ENCODE assay signal across 31 cellular contexts in the genomic region with DNA sequence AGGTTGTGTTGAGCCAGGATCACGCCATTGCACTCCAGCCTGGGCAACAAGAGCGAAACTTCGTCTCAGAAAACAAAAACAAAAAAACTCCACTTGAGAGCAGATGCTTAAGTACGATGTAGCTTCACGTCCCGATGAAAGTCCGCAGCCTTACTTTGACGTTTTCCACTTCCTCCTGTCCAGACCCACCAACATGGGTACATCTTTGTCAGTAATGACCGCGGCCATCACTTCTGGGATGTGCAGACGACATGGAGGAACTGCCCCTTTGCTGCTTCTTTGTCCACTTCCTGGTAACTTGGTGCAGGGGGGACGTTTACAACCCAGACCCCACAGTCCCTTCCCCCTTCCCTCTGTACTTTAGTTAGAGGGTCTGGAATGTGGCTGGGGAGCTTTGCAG. TPM values are rescaled to one million over a fixed set of nuclear protein-coding genes. Genes with fewer than 3 reads are reported as not detected.
"Had no signal": no experiment of that assay in that cellular context is flagged by ENCODE, and none has a peak within 500 bp of the region (broad histone marks: within the 10 kb centered on the region; RNA-seq: fewer than 3 reads in every experiment).

No MANE protein-coding gene starts in this region.

- H3K9me3 Mint-ChIP-seq: activated B cell treated with CpG ODN at 0.5 μM for 24 hours; activated CD4-positive, alpha-beta memory T cell treated with anti-CD3 and anti-CD28 coated beads, Interleukin-2, amount 10 ng/mL, durations not matched to agents 7 days and 5 days; activated naive CD8-positive, alpha-beta T cell treated with anti-CD3 and anti-CD28 coated beads, Interleukin-2, amount 50 U/mL, for 24 hours; natural killer cell; stimulated activated naive CD8-positive, alpha-beta T cell treated with anti-CD3 and anti-CD28 coated beads, Interleukin-15, amount 100 ng/mL, for 72 hours had no signal

- H3K36me3 ChIP-seq: cardiac muscle cell, left lung, suprapubic skin, tibial nerve had no signal

- H3K27ac Mint-ChIP-seq: activated B cell treated with CpG ODN at 0.5 μM for 24 hours; activated CD4-positive, alpha-beta memory T cell treated with anti-CD3 and anti-CD28 coated beads, Interleukin-2, amount 10 ng/mL, durations not matched to agents 7 days and 5 days; activated CD8-positive, alpha-beta memory T cell treated with anti-CD3 and anti-CD28 coated beads, Interleukin-2, amount 10 ng/mL, durations not matched to agents 7 days and 5 days; activated naive CD8-positive, alpha-beta T cell treated with anti-CD3 and anti-CD28 coated beads, Interleukin-2, amount 50 U/mL, for 24 hours; dendritic cell treated with granulocyte-macrophage colony-stimulating factor and Interleukin-4, amounts not matched to agents 40 ng/mL and 50 ng/mL, for 4 days; immature natural killer cell; natural killer cell; stimulated activated effector memory CD8-positive, alpha-beta T cell treated with anti-CD3 and anti-CD28 coated beads, Interleukin-12 subunit alpha, Interleukin-12 subunit beta, amount 100 ng/mL, for 72 hours; stimulated activated naive CD8-positive, alpha-beta T cell treated with anti-CD3 and anti-CD28 coated beads, Interleukin-15, amount 100 ng/mL, for 72 hours had no signal

- H3K4me3 ChIP-seq: cardiac muscle cell, left lung, lung, suprapubic skin, tibial nerve had no signal

- H3K79me2 ChIP-seq: parathyroid adenoma had no signal

- H3K9ac ChIP-seq: parathyroid adenoma had no signal

- H3K36me3 Mint-ChIP-seq: activated CD8-positive, alpha-beta memory T cell treated with anti-CD3 and anti-CD28 coated beads, Interleukin-2, amount 10 ng/mL, durations not matched to agents 7 days and 5 days; immature natural killer cell; natural killer cell; stimulated activated effector memory CD8-positive, alpha-beta T cell treated with anti-CD3 and anti-CD28 coated beads, Interleukin-12 subunit alpha, Interleukin-12 subunit beta, amount 100 ng/mL, for 72 hours had no signal

- H3K4me3 Mint-ChIP-seq: activated B cell treated with CpG ODN at 0.5 μM for 24 hours; activated CD4-positive, alpha-beta memory T cell treated with anti-CD3 and anti-CD28 coated beads, Interleukin-2, amount 10 ng/mL, durations not matched to agents 7 days and 5 days; activated CD8-positive, alpha-beta memory T cell treated with anti-CD3 and anti-CD28 coated beads, Interleukin-2, amount 10 ng/mL, durations not matched to agents 7 days and 5 days; activated naive CD8-positive, alpha-beta T cell treated with anti-CD3 and anti-CD28 coated beads, Interleukin-2, amount 50 U/mL, for 24 hours; dendritic cell treated with granulocyte-macrophage colony-stimulating factor and Interleukin-4, amounts not matched to agents 40 ng/mL and 50 ng/mL, for 4 days; immature natural killer cell; natural killer cell; stimulated activated effector memory CD8-positive, alpha-beta T cell treated with anti-CD3 and anti-CD28 coated beads, Interleukin-12 subunit alpha, Interleukin-12 subunit beta, amount 100 ng/mL, for 72 hours; stimulated activated naive CD8-positive, alpha-beta T cell treated with anti-CD3 and anti-CD28 coated beads, Interleukin-15, amount 100 ng/mL, for 72 hours had no signal

- H3K4me1 ChIP-seq: foreskin keratinocyte, left lung, parathyroid adenoma had no signal

- DNase-seq: activated B cell treated with CpG ODN at 0.5 μM for 24 hours; activated CD4-positive, alpha-beta memory T cell treated with anti-CD3 and anti-CD28 coated beads, Interleukin-2, amount 10 ng/mL, durations not matched to agents 7 days and 5 days; activated CD4-positive, alpha-beta T cell treated with anti-CD3 and anti-CD28 coated beads for 48 hours; activated CD8-positive, alpha-beta memory T cell treated with anti-CD3 and anti-CD28 coated beads, Interleukin-2, amount 10 ng/mL, durations not matched to agents 7 days and 5 days; activated effector memory CD4-positive, alpha-beta T cell treated with anti-CD3 and anti-CD28 coated beads, Interleukin-2, amount 50 U/mL, for 16 hours; activated naive CD4-positive, alpha-beta T cell treated with anti-CD3 and anti-CD28 coated beads, Interleukin-2, amount 50 U/mL, for 16 hours; activated naive CD8-positive, alpha-beta T cell treated with anti-CD3 and anti-CD28 coated beads, Interleukin-2, amount 50 U/mL, for 24 hours; activated T-cell treated with anti-CD3 and anti-CD28 coated beads for 4 hours; effector CD4-positive, alpha-beta T cell; erythroblast; foreskin keratinocyte; immature natural killer cell; left lung; midbrain; natural killer cell; nucleus accumbens; right cardiac atrium; stimulated activated CD4-positive, alpha-beta T cell treated with anti-CD3 and anti-CD28 coated beads, Interleukin-1b, Interleukin-23, amount 100 ng/mL, for 48 hours; stimulated activated naive CD8-positive, alpha-beta T cell treated with anti-CD3 and anti-CD28 coated beads, Interleukin-15, amount 100 ng/mL, for 72 hours; T1000 had no signal

- FAIRE-seq: urothelium cell line had no signal

- ATAC-seq: activated CD8-positive, alpha-beta memory T cell treated with anti-CD3 and anti-CD28 coated beads, Interleukin-2, amount 10 ng/mL, durations not matched to agents 7 days and 5 days; activated naive CD8-positive, alpha-beta T cell treated with anti-CD3 and anti-CD28 coated beads, Interleukin-2, amount 50 U/mL, for 24 hours; foreskin keratinocyte; natural killer cell; right cardiac atrium; stimulated activated effector memory CD8-positive, alpha-beta T cell treated with anti-CD3 and anti-CD28 coated beads, Interleukin-12 subunit alpha, Interleukin-12 subunit beta, amount 100 ng/mL, for 72 hours; stimulated activated naive CD8-positive, alpha-beta T cell treated with anti-CD3 and anti-CD28 coated beads, Interleukin-15, amount 100 ng/mL, for 72 hours had no signal

- H3K4me1 Mint-ChIP-seq: activated B cell treated with CpG ODN at 0.5 μM for 24 hours; activated CD8-positive, alpha-beta memory T cell treated with anti-CD3 and anti-CD28 coated beads, Interleukin-2, amount 10 ng/mL, durations not matched to agents 7 days and 5 days; activated naive CD8-positive, alpha-beta T cell treated with anti-CD3 and anti-CD28 coated beads, Interleukin-2, amount 50 U/mL, for 24 hours; immature natural killer cell; natural killer cell; stimulated activated effector memory CD8-positive, alpha-beta T cell treated with anti-CD3 and anti-CD28 coated beads, Interleukin-12 subunit alpha, Interleukin-12 subunit beta, amount 100 ng/mL, for 72 hours; stimulated activated naive CD8-positive, alpha-beta T cell treated with anti-CD3 and anti-CD28 coated beads, Interleukin-15, amount 100 ng/mL, for 72 hours had no signal

- H3K27me3 ChIP-seq: cardiac muscle cell, tibial nerve had no signal

- H3K9me3 ChIP-seq: left lung, suprapubic skin, tibial nerve had no signal

- H3K27ac ChIP-seq: cardiac muscle cell, foreskin keratinocyte, left lung, parathyroid adenoma, suprapubic skin, tibial nerve had no signal

- H2AFZ ChIP-seq: parathyroid adenoma had no signal

RNA-seq across cellular contexts. Expression of a gene that starts 48.7 kb away (rescaled TPM):
- total RNA-seq: activated B cell treated with CpG ODN at 0.5 μM for 24 hours; activated CD4-positive, alpha-beta memory T cell treated with anti-CD3 and anti-CD28 coated beads, Interleukin-2, amount 10 ng/mL, durations not matched to agents 7 days and 5 days; activated CD8-positive, alpha-beta memory T cell treated with anti-CD3 and anti-CD28 coated beads, Interleukin-2, amount 10 ng/mL, durations not matched to agents 7 days and 5 days; foreskin keratinocyte; kidney epithelial cell; left lung; natural killer cell; pulmonary artery endothelial cell; T-helper 1 cell treated with Interleukin-12 subunit alpha and Interleukin-12 subunit beta and Interleukin-4 antibody, amounts not matched to agents 30 ng/mL and 1 ng/mL, for 36 hours had no signal
- polyA plus RNA-seq: foreskin keratinocyte, immature natural killer cell, lung had no signal
